ENCODE assay signal across 25 cellular contexts in genomic region chr7:22330903-22331302, GRCh38. TPM values are rescaled to one million over a fixed set of nuclear protein-coding genes. Genes with fewer than 3 reads are reported as not detected.
DNase-seq lines count a peak whose midpoint lies in the region; ATAC-seq and TF ChIP-seq lines count a peak whose summit lies in the region.
"Had no signal": no experiment of that assay in that cellular context is flagged by ENCODE, and none has a peak within 500 bp of the region (broad histone marks: within the 10 kb centered on the region; RNA-seq: fewer than 3 reads in every experiment).

No MANE protein-coding gene starts in this region.

- H2AK5ac ChIP-seq in H9 (ENCODE audit: insufficient read length, low read length): no peak overlapping the region

- no peak overlapping the region for H3K4me3 Mint-ChIP-seq in H9
- no peak overlapping the region for H3K4me3 Mint-ChIP-seq in nephron progenitor cell
- H3K4me3 Mint-ChIP-seq: CD4-positive, CD25-positive, alpha-beta regulatory T cell had no signal

- H3K56ac ChIP-seq in H9 (ENCODE audit: insufficient read length, low read depth, low read length): no peak overlapping the region

- no peak overlapping the region for H2BK12ac ChIP-seq in H9 (ENCODE audit: insufficient read length, low read depth, low read length)

- H3K27ac ChIP-seq in H9 (ENCODE audit: insufficient read length, low read depth, low read length) (no peak overlapping the region), colonic mucosa (peak overlapping the region; percentile 70)
- H3K27ac ChIP-seq: BLaER1, GM23248, HL-60, SJSA1 had no signal

- no peak overlapping the region for H2BK120ac ChIP-seq in H9 (ENCODE audit: low read depth, low read length, poor library complexity, severe bottlenecking)

- intact Hi-C loops in colonic mucosa (cut with DNase I): no loop called here
- intact Hi-C loops in Right ventricle myocardium inferior (cut with DNase I): no loop called here

- H3K4me1 Mint-ChIP-seq in H9: peaks cover 68 to 71% of the 10 kb centered on the region in 2 experiments
- peaks cover 41% of the 10 kb centered on the region for H3K4me1 Mint-ChIP-seq in nephron progenitor cell
- H3K4me1 Mint-ChIP-seq: CD4-positive, CD25-positive, alpha-beta regulatory T cell had no signal

- no CpG with 5 or more reads among the region's 8 CpGs for WGBS in H9 (ENCODE audit: extremely low coverage, insufficient read length, low lambda C conversion rate)

- H3K9me3 Mint-ChIP-seq in H9: no peaks in the 10 kb centered on the region
- no peaks in the 10 kb centered on the region for H3K9me3 Mint-ChIP-seq in nephron progenitor cell

- no peak overlapping the region for H3K4ac ChIP-seq in H9 (ENCODE audit: low read depth, low read length)

- no peaks in the 10 kb centered on the region for H3K27me3 ChIP-seq in H9 (ENCODE audit: insufficient read depth, low read length)
- no peaks in the 10 kb centered on the region for H3K27me3 ChIP-seq in colonic mucosa
- H3K27me3 ChIP-seq: BLaER1, SJSA1 had no signal

- H4K91ac ChIP-seq in H9 (ENCODE audit: insufficient read length, low read depth, low read length): no peak overlapping the region

- no peaks in the 10 kb centered on the region for H4K20me1 ChIP-seq in H9 (ENCODE audit: control insufficient read depth, insufficient read depth, insufficient read length)

- H2BK20ac ChIP-seq in H9 (ENCODE audit: low read depth, low read length, poor library complexity, severe bottlenecking): no peak overlapping the region

- DNase-seq in H9 (no peak), colonic mucosa (no peak), nephron progenitor cell (no peak), retina (no peak), Right ventricle myocardium inferior (ENCODE audit: missing footprints) (no peak), dermis blood vessel endothelial cell (no peak)
- DNase-seq: CD4-positive, CD25-positive, alpha-beta regulatory T cell; DMS153; DND-41; GM23248; Karpas-422; NCI-H1436 treated with DMSO at 0.1 percent for 48 hours; NCI-H1930; NCI-H2107; NCI-H446; NCI-H524 treated with DMSO at 0.1 percent for 48 hours; NCI-H774; PC-3; Right ventricle myocardium superior had no signal

- ATAC-seq in Right ventricle myocardium inferior (no peak), GM21526 (IDR thresholded peaks at IDR 0.05; ENCODE audit: low FRiP score, unreplicated experiment) (no peak)
- ATAC-seq: HCT116, HepG2 had no signal

- H2AFZ ChIP-seq in H9 (ENCODE audit: low read length): no peak overlapping the region
- H2AFZ ChIP-seq: GM23248 had no signal

- H3K36me3 Mint-ChIP-seq in H9 (ENCODE audit: insufficient read depth in 1 of 3, low read depth in 3 of 3) (peaks cover 0 to 2% (median 0%) of the 10 kb centered on the region in 3 experiments; a peak in 1 of 7 replicates), nephron progenitor cell (ENCODE audit: low read depth) (no peaks in the 10 kb centered on the region)
- H3K36me3 Mint-ChIP-seq: CD4-positive, CD25-positive, alpha-beta regulatory T cell had no signal

- peak overlapping the region; percentile 14; the same call in 1 of the 2 replicates for H3K14ac ChIP-seq in H9 (ENCODE audit: insufficient read depth, low read length)

- no peaks in the 10 kb centered on the region for H3K79me1 ChIP-seq in H9 (ENCODE audit: insufficient read depth, low read depth, low read length, poor library complexity, severe bottlenecking)

- H3K9ac ChIP-seq in H9 (ENCODE audit: extremely low read depth, insufficient read length, low read length) (no peak overlapping the region), colonic mucosa (ENCODE audit: low read depth in 2 of 2, low read length in 2 of 2) (no peak overlapping the region)
- H3K9ac ChIP-seq: BLaER1, GM23248 had no signal

- peak overlapping the region; percentile 59 for H3K18ac ChIP-seq in H9 (ENCODE audit: insufficient read length, low read depth, low read length)

- no peaks in the 10 kb centered on the region for H3K23me2 ChIP-seq in H9 (ENCODE audit: insufficient read length, low read depth, low read length, poor library complexity, severe bottlenecking)

- H3K9me3 ChIP-seq in H9 (ENCODE audit: control insufficient read depth, low read depth, low read length): no peaks in the 10 kb centered on the region
- H3K9me3 ChIP-seq in colonic mucosa: no peaks in the 10 kb centered on the region
- H3K9me3 ChIP-seq: SJSA1 had no signal

- H3T11ph ChIP-seq in H9 (ENCODE audit: low read length): no peak overlapping the region

- H2BK15ac ChIP-seq in H9 (ENCODE audit: low read depth, low read length): no peak overlapping the region

- H3K4me1 ChIP-seq in H9 (ENCODE audit: insufficient read depth, low read length) (peaks cover 22% of the 10 kb centered on the region; the same call in 1 of the 2 replicates), colonic mucosa (peaks cover 10% of the 10 kb centered on the region)
- H3K4me1 ChIP-seq: BLaER1, SJSA1 had no signal

- H3K4me3 ChIP-seq in colonic mucosa: no peak overlapping the region
- H3K4me3 ChIP-seq: BLaER1, GM23248, SJSA1 had no signal

- H3K36me3 ChIP-seq in colonic mucosa: no peaks in the 10 kb centered on the region
- H3K36me3 ChIP-seq: SJSA1 had no signal

- no peak overlapping the region for H2BK5ac ChIP-seq in H9 (ENCODE audit: insufficient read length, low read length)

- H3K23ac ChIP-seq in H9 (ENCODE audit: insufficient read length, low read depth, low read length): no peak overlapping the region

- TF ChIP-seq CTCF in H9 (conservative IDR thresholded peaks at IDR 0.05): no peak
- TF ChIP-seq CTCF in colonic mucosa (IDR thresholded peaks at IDR 0.05): no peak
- TF ChIP-seq CTCF in nephron progenitor cell (IDR thresholded peaks at IDR 0.05): no peak

- H4K5ac ChIP-seq in H9 (ENCODE audit: insufficient read length, low read depth, low read length): no peak overlapping the region

- H3K79me2 ChIP-seq in H9 (ENCODE audit: insufficient read depth, low read length): peaks cover 7% of the 10 kb centered on the region; the same call in 1 of the 2 replicates

- no peak overlapping the region for H4K8ac ChIP-seq in H9 (replicated peaks; ENCODE audit: insufficient read length, low read depth, low read length)

- no peak overlapping the region for H3K4me2 ChIP-seq in H9 (ENCODE audit: insufficient read depth, insufficient read length, low read length)
- H3K4me2 ChIP-seq: BLaER1 had no signal

- H3K27ac Mint-ChIP-seq in H9: peak overlapping the region in 1 of 3 experiments; percentile 75; a peak in 1 of 7 replicates
- peak overlapping the region; percentile 47 for H3K27ac Mint-ChIP-seq in nephron progenitor cell
- H3K27ac Mint-ChIP-seq: CD4-positive, CD25-positive, alpha-beta regulatory T cell had no signal

- no peaks in the 10 kb centered on the region for H3K27me3 Mint-ChIP-seq in H9 (ENCODE audit: low read depth)
- H3K27me3 Mint-ChIP-seq in nephron progenitor cell (ENCODE audit: low read depth, poor library complexity): peaks cover 7% of the 10 kb centered on the region
- H3K27me3 Mint-ChIP-seq: CD4-positive, CD25-positive, alpha-beta regulatory T cell had no signal

RNA-seq across cellular contexts. Expression of gene RAPGEF5, which starts 26.1 kb away (rescaled TPM):
- total RNA-seq in H9 (2021) (13.3 and 14.4 TPM in 2 replicates), colonic mucosa (10 to 100 TPM; 39.9 to 42.2 TPM), Right ventricle myocardium inferior (9.4 TPM), dermis blood vessel endothelial cell (176 and 269 TPM in 2 replicates)
- total RNA-seq: CD4-positive, CD25-positive, alpha-beta regulatory T cell had no signal
